Comparison of ENCODE assay signal across 15 cellular contexts in genomic region chr6:126614642-126615504, GRCh38.
A peak's percentile ranks its signal among the peaks of the same experiment; 100 is the strongest.
DNase-seq lines count a peak whose midpoint lies in the region; ATAC-seq and TF ChIP-seq lines count a peak whose summit lies in the region.
"Had no signal": no experiment of that assay in that cellular context is flagged by ENCODE, and none has a peak within 500 bp of the region (broad histone marks: within the 10 kb centered on the region; RNA-seq: fewer than 3 reads in every experiment).

No MANE protein-coding gene starts in this region.

- no peaks in the 10 kb centered on the region for H3K79me2 ChIP-seq in Loucy (ENCODE audit: insufficient read depth, low read length)

- peak overlapping the region; percentile 37 for H3K4me2 ChIP-seq in Loucy (ENCODE audit: low read depth, low read length, poor library complexity, severe bottlenecking)
- H3K4me2 ChIP-seq: A549 had no signal

- no peaks in the 10 kb centered on the region for H3K36me3 ChIP-seq in Loucy (ENCODE audit: insufficient read depth, low read length)
- no peaks in the 10 kb centered on the region for H3K36me3 ChIP-seq in mucosa of descending colon (ENCODE audit: low read depth)
- H3K36me3 ChIP-seq in gastroesophageal sphincter: no peaks in the 10 kb centered on the region
- H3K36me3 ChIP-seq: tibial artery had no signal

- H3K9me2 ChIP-seq in Loucy (replicated peaks; ENCODE audit: low read depth, low read length): no peaks in the 10 kb centered on the region

- TF ChIP-seq EP300 in gastroesophageal sphincter (IDR thresholded peaks at IDR 0.05): no peak

- peaks cover 37% of the 10 kb centered on the region for H3K9me3 Mint-ChIP-seq in mesothelial cell of epicardium

- H3K27me3 ChIP-seq in Loucy (ENCODE audit: insufficient read depth, low read length, poor library complexity, severe bottlenecking) (no peaks in the 10 kb centered on the region), gastroesophageal sphincter (no peaks in the 10 kb centered on the region)
- H3K27me3 ChIP-seq: tibial artery had no signal

- H3F3A ChIP-seq in Loucy (ENCODE audit: low read depth): no peaks in the 10 kb centered on the region

- TF ChIP-seq POLR2A in gastroesophageal sphincter (IDR thresholded peaks at IDR 0.05): no peak

- intact Hi-C loops in mucosa of descending colon (cut with DNase I, micrococcal nuclease): no loop called here

- DNase-seq in NCI-H510A treated with DMSO at 0.1 percent for 48 hours (lab: John Stamatoyannopoulos, UW): peak; percentile 2
- no peak for DNase-seq in NCI-H510A (lab: John Stamatoyannopoulos, UW)
- DNase-seq in mucosa of descending colon: peak in 2 of 3 donors; percentile 22 to 29
- DNase-seq in mesothelial cell of epicardium (ENCODE audit: low spot score in 2 of 2, unreplicated experiment in 2 of 2): no peak
- DNase-seq in central memory CD4-positive, alpha-beta T cell: no peak
- DNase-seq: activated CD4-positive, alpha-beta T cell treated with anti-CD3 and anti-CD28 coated beads for 1 hour; amniotic stem cell; stimulated activated CD8-positive, alpha-beta memory T cell treated with anti-CD3 and anti-CD28 coated beads, Interleukin-4, amount 100 ng/mL, for 48 hours; tibial artery had no signal

- no peaks in the 10 kb centered on the region for H3K27me3 Mint-ChIP-seq in mesothelial cell of epicardium (ENCODE audit: low read depth)

- H3K9me3 ChIP-seq in Loucy (ENCODE audit: insufficient read depth, low read depth, low read length) (no peaks in the 10 kb centered on the region), mucosa of descending colon (no peaks in the 10 kb centered on the region), gastroesophageal sphincter (no peaks in the 10 kb centered on the region)
- H3K9me3 ChIP-seq: A549, tibial artery had no signal

- H4K20me1 ChIP-seq in Loucy (ENCODE audit: insufficient read depth, low read length, poor library complexity, severe bottlenecking): no peaks in the 10 kb centered on the region

- peak overlapping the region; percentile 68 for H2AFZ ChIP-seq in Loucy (ENCODE audit: low read length)

- peaks cover 7% of the 10 kb centered on the region for H3K36me3 Mint-ChIP-seq in mesothelial cell of epicardium

- peaks cover 3% of the 10 kb centered on the region for H3K4me1 Mint-ChIP-seq in mesothelial cell of epicardium

- H3K27ac Mint-ChIP-seq in mesothelial cell of epicardium: no peak overlapping the region
- H3K27ac Mint-ChIP-seq: T-helper 1 cell treated with Interleukin-12 subunit alpha and Interleukin-12 subunit beta and Interleukin-4 antibody, amounts not matched to agents 30 μg/mL and 1 μg/mL, for 36 hours had no signal

- peaks cover 5% of the 10 kb centered on the region for H3K4me1 ChIP-seq in Loucy (ENCODE audit: insufficient read depth, low read length, poor library complexity, severe bottlenecking)
- H3K4me1 ChIP-seq in mucosa of descending colon (ENCODE audit: low read depth): no peaks in the 10 kb centered on the region
- no peaks in the 10 kb centered on the region for H3K4me1 ChIP-seq in gastroesophageal sphincter
- H3K4me1 ChIP-seq: A549, tibial artery had no signal

- H3K27ac ChIP-seq in gastroesophageal sphincter: no peak overlapping the region
- H3K27ac ChIP-seq: A549, coronary artery, tibial artery had no signal

- WGBS in gastroesophageal sphincter (ENCODE audit: low coverage in 1 of 2), 2 donors: 80 to 83% methylated on average over 2 of the region's 6 CpGs

- peak; percentile 61 for ATAC-seq in GM21717 (IDR thresholded peaks at IDR 0.05; ENCODE audit: unreplicated experiment)
- peak; percentile 64 for ATAC-seq in mucosa of descending colon
- no peak for ATAC-seq in gastroesophageal sphincter
- ATAC-seq: A549 had no signal

- no peak overlapping the region for H3K9ac ChIP-seq in Loucy (ENCODE audit: low read depth, low read length, poor library complexity, severe bottlenecking)

- H3K4me3 Mint-ChIP-seq in mesothelial cell of epicardium: no peak overlapping the region
- H3K4me3 Mint-ChIP-seq: T-helper 1 cell treated with Interleukin-12 subunit alpha and Interleukin-12 subunit beta and Interleukin-4 antibody, amounts not matched to agents 30 μg/mL and 1 μg/mL, for 36 hours had no signal

- H3K4me3 ChIP-seq in Loucy (ENCODE audit: low read length, poor library complexity, severe bottlenecking): no peak overlapping the region
- H3K4me3 ChIP-seq in mucosa of descending colon: no peak overlapping the region
- H3K4me3 ChIP-seq in gastroesophageal sphincter: no peak overlapping the region
- H3K4me3 ChIP-seq: A549, coronary artery, tibial artery had no signal

- TF ChIP-seq CTCF in Loucy (conservative IDR thresholded peaks at IDR 0.05; ENCODE audit: low read length) (no peak), mucosa of descending colon (IDR thresholded peaks at IDR 0.05) (no peak), mesothelial cell of epicardium (IDR thresholded peaks at IDR 0.05; ENCODE audit: unreplicated experiment) (no peak), gastroesophageal sphincter (IDR thresholded peaks at IDR 0.05) (no peak)

Comparison
In these comparisons a context has a peak if more than half of its experiments do, and no peak if none do; other contexts are left out.
1. DNase-seq: peak in NCI-H510A treated with DMSO at 0.1 percent for 48 hours (single experiment) and mucosa of descending colon (2 of 3); none in NCI-H510A (single experiment), mesothelial cell of epicardium (0 of 2) and central memory CD4-positive, alpha-beta T cell (single experiment).